1 cellular context compared by ENCODE assay signal in the genomic region with DNA sequence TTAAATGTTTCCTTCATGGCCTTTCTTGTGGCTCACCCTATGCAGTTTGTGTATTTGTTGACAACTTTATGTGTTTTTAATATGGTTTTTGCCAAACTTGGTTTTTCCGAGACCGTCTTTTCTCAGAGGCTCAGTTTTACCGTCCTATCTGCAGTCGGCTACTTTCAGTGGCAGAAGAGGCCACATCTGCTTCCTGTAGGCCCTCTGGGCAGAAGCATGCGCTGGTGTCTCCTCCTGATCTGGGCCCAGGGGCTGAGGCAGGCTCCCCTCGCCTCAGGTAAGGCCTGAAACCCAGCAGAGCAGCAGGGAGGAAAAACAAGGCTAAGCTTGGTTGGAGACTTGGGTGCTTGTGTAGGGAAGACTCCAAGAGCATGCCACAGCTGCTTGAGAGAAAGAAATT.
TF ChIP-seq lines count a peak whose summit lies in the region.

Gene TIGIT (plus strand): TSS at position 183 of the 400 bp plus-strand sequence. CDS start 34 bp downstream, at position 217.

TF ChIP-seq in SK-N-SH treated with all-trans-retinoic acid at 6 μM for 48 hours, 23 proteins besides CTCF, POLR2A, EP300 and RAD21 (continued from another document):
- TF ChIP-seq POU6F1 (CRISPR knock-in tag; IDR thresholded peaks at IDR 0.05; ENCODE audit: borderline replicate concordance, low read depth) = no peak
- TF ChIP-seq GLIS3 (CRISPR knock-in tag; IDR thresholded peaks at IDR 0.05) = no peak
- TF ChIP-seq ESRRG (CRISPR knock-in tag; IDR thresholded peaks at IDR 0.05) = no peak
- no peak for TF ChIP-seq PATZ1 (CRISPR knock-in tag; IDR thresholded peaks at IDR 0.05; ENCODE audit: borderline replicate concordance)
- no peak for TF ChIP-seq ZNF565 (CRISPR knock-in tag; conservative IDR thresholded peaks at IDR 0.05; ENCODE audit: low read depth)
